In genomic region chr21:15496896-15497295, GRCh38 we compare ENCODE assay signal across 32 cellular contexts.
"Had no signal": no experiment of that assay in that cellular context is flagged by ENCODE, and none has a peak within 500 bp of the region (broad histone marks: within the 10 kb centered on the region; RNA-seq: fewer than 3 reads in every experiment).

No MANE protein-coding gene starts in this region.

- H3K27me3 ChIP-seq: ascending aorta, cardiac muscle cell, SJSA1 had no signal

- ATAC-seq: activated CD8-positive, alpha-beta T cell treated with anti-CD3 and anti-CD28 coated beads for 36 hours; activated T-cell treated with anti-CD3 and anti-CD28 coated beads, Interleukin-2, amount 50 U/mL, for 72 hours; activated T-helper 17 cell treated with anti-CD3 and anti-CD28 coated beads, Interleukin-2, amount 50 U/mL, for 72 hours had no signal

- H3K36me3 ChIP-seq: ascending aorta, cardiac muscle cell, SJSA1 had no signal

- H3K4me3 ChIP-seq: ascending aorta, cardiac muscle cell, SJSA1 had no signal

- H3K27ac ChIP-seq: ascending aorta, cardiac muscle cell, KMS-11, SJSA1 had no signal

- H3K4me1 ChIP-seq: ascending aorta, SJSA1 had no signal

- H3K9me3 ChIP-seq: ascending aorta, SJSA1, SK-N-SH had no signal

- DNase-seq: activated CD4-positive, alpha-beta T cell treated with anti-CD3 and anti-CD28 coated beads, Interleukin-2, amount 10 ng/mL, durations not matched to agents 24 days and 14 days; activated CD4-positive, alpha-beta T cell treated with anti-CD3 and anti-CD28 coated beads, Interleukin-2, amount 50 U/mL, for 4 hours; activated CD8-positive, alpha-beta T cell treated with anti-CD3 and anti-CD28 coated beads for 36 hours; activated effector memory CD4-positive, alpha-beta T cell treated with anti-CD3 and anti-CD28 coated beads, Interleukin-2, amount 50 U/mL, for 16 hours; activated naive CD4-positive, alpha-beta T cell; activated naive CD8-positive, alpha-beta T cell treated with anti-CD3 and anti-CD28 coated beads, Interleukin-2, amount 10 ng/mL, durations not matched to agents 7 days and 5 days; activated T-cell treated with anti-CD3 and anti-CD28 coated beads, Interleukin-2, amount 50 U/mL, for 1 hour; activated T-cell treated with anti-CD3 and anti-CD28 coated beads, Interleukin-2, amount 50 U/mL, for 72 hours; amygdala; MM.1S; NCI-H1048; NCI-H1105 treated with DMSO at 0.1 percent for 48 hours; NCI-H1436; NCI-H1694; NCI-H1930; NCI-H2081 treated with DMSO at 0.1 percent for 48 hours; NCI-H510A; NCI-H526; NCI-H748 treated with DMSO at 0.1 percent for 48 hours; NK-92 treated with Interleukin-12 subunit alpha and Interleukin-12 subunit beta, amount 100 ng/mL, for 24 hours; OCI-M1; Right ventricle myocardium superior; SK-N-SH; SW 1271; T-helper 1 cell; T-helper 2 cell; T1000 had no signal
